Comparison of ENCODE assay signal across 8 cellular contexts in the genomic region with DNA sequence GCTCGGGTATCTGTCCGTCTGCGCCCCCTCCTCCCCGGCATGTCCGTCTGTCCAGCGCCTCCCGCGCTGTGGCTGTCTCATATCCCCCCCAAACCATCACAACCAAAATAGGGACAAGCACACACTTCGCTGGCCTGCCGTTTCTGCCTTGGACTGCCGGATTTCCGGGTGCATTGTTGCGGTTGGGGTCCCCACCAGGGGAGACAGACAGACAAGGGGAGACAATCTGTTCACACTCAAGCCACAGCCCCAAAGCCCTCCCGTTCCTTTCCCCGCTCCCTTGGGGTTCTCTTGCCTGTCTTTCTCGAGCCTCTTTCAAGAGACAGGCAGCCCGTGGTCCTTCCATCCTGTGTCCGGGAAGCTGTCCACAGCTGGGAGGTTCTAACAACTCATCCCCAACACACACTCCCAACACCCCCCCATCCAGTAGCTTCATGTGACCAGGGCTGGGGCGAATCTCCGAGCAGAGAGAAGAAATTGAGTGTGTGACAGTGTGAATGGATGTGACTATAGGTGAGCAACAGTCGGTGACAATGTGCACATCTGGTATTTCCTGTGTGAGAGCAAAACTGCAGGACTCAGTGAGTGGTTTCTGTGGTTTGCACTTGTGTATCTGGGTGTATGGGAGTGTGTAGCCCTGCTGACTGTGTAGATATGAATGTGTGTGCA. TPM values are rescaled to one million over a fixed set of nuclear protein-coding genes. Genes with fewer than 3 reads are reported as not detected.
DNase-seq lines count a peak whose midpoint lies in the region; ATAC-seq, FAIRE-seq and TF ChIP-seq lines count a peak whose summit lies in the region.

No MANE protein-coding gene starts in this region.

- no peak for TF ChIP-seq EP300 in K562 (IDR thresholded peaks at IDR 0.05; ENCODE audit: low read length)

- BruUV-seq in Panc1 (replicated peaks; lab: Mats Ljungman, UMichigan) (TSS peak; percentile 93), K562 (replicated peaks; lab: Mats Ljungman, UMichigan) (no TSS peak)

- TF ChIP-seq CTCF in 22Rv1 (IDR thresholded peaks at IDR 0.05) (no peak), Panc1 (IDR thresholded peaks at IDR 0.05) (no peak), K562 (IDR thresholded peaks at IDR 0.05 in 2 of 3, conservative IDR thresholded peaks at IDR 0.05 in 1 of 3; ENCODE audit: insufficient read depth in 2 of 3, low read depth in 1 of 3, low read length in 3 of 3) (no peak)

- in situ Hi-C loops in Panc1 (cut with HindIII; ENCODE audit: low pct_unique_long_range_greater_than_20kb, low sequenced_read_pairs): no loop called here
- in situ Hi-C loops in K562 (cut with MboI): no loop called here

- H2AFZ ChIP-seq in K562 (ENCODE audit: low read depth, low read length): peak overlapping the region; percentile 81

- no peaks in the 10 kb centered on the region for H3K79me2 ChIP-seq in K562 (ENCODE audit: control insufficient read depth, insufficient read depth, low read length)

- CTCF ChIA-PET in Panc1 (lab: Charles Lee) (no interaction called here), K562 (lab: Yijun Ruan, JAX; ENCODE audit: low intra/inter-chr PET ratio) (no interaction called here)

- DNase-seq in Panc1 (ENCODE audit: low read depth, low spot score) (no peak), K562 (ENCODE audit: extremely low read depth in 1 of 4, low spot score in 3 of 4) (no peak), islet precursor cell (peak; percentile 63), epidermal melanocyte (ENCODE audit: insufficient read length, low spot score) (no peak), GDM1 (lab: John Stamatoyannopoulos, UW) (no peak)
- DNase-seq in stimulated activated CD8-positive, alpha-beta memory T cell treated with anti-CD3 and anti-CD28 coated beads, Interleukin-4, amount 100 ng/mL, for 48 hours: peak; percentile 63

- no peak for TF ChIP-seq POLR2A in K562 (conservative IDR thresholded peaks at IDR 0.05)

- H3K9me3 ChIP-seq in Panc1 (ENCODE audit: control insufficient read depth, insufficient read depth, low read depth, low read length) (no peaks in the 10 kb centered on the region), K562 (replicated peaks; ENCODE audit: control insufficient read depth, insufficient read depth, low read depth, low read length) (no peaks in the 10 kb centered on the region)

- H3K9me1 ChIP-seq in K562 (ENCODE audit: control insufficient read depth, insufficient read depth, low read length): no peaks in the 10 kb centered on the region

- H3K36me3 ChIP-seq in Panc1 (ENCODE audit: control insufficient read depth, insufficient read depth, low read length): no peaks in the 10 kb centered on the region
- H3K36me3 ChIP-seq in K562 (ENCODE audit: control insufficient read depth, insufficient read depth, low read length): no peaks in the 10 kb centered on the region

- peaks cover 22% of the 10 kb centered on the region for H3K4me1 ChIP-seq in Panc1 (ENCODE audit: control insufficient read depth, insufficient read depth, low read length)
- peaks cover 22 to 29% of the 10 kb centered on the region in 2 experiments for H3K4me1 ChIP-seq in K562 (replicated peaks in 1 of 2; ENCODE audit: control insufficient read depth in 2 of 2, insufficient read depth in 2 of 2, low read length in 2 of 2)

- no peak for TF ChIP-seq RAD21 in K562 (CRISPR knock-in tag; conservative IDR thresholded peaks at IDR 0.05 in 1 of 2, IDR thresholded peaks at IDR 0.05 in 1 of 2)

- no peak for FAIRE-seq in K562 (lab: Jason Lieb, UNC)

- peak overlapping the region; percentile 79 for H3K27ac ChIP-seq in 22Rv1
- H3K27ac ChIP-seq in Panc1 (ENCODE audit: low read length): peak overlapping the region; percentile 48
- peak overlapping the region; percentile 52; the same call in 2 of the 3 replicates for H3K27ac ChIP-seq in K562 (ENCODE audit: extremely low read depth, low read depth, low read length)

- intact Hi-C loops in Panc1 (cut with micrococcal nuclease; ENCODE audit: unreplicated experiment): no loop called here
- intact Hi-C loops in K562 (cut with micrococcal nuclease): no loop called here

- POLR2A ChIA-PET in Panc1 (lab: Charles Lee) (interaction anchor here (0.6 to 2.8 kb wide), 2 partner anchors 16 to 26 kb away, joined by 7 to 20 read pairs; no protein-coding TSS in a partner anchor), K562 (lab: Yijun Ruan, JAX) (interaction anchor here (0.6 to 0.7 kb wide), 2 partner anchors 190 to 247 kb away, joined by 3 read pairs; no protein-coding TSS in a partner anchor)

- no peaks in the 10 kb centered on the region for H4K20me1 ChIP-seq in K562 (replicated peaks; ENCODE audit: control insufficient read depth, insufficient read depth, low read length)

- 33% methylated on average over 17 of the region's 21 CpGs for WGBS in K562 (ENCODE audit: insufficient coverage, low coverage, missing lambda C conversion rate)

- H3K27me3 ChIP-seq in Panc1 (ENCODE audit: control insufficient read depth, insufficient read depth, low read length) (no peaks in the 10 kb centered on the region), K562 (ENCODE audit: control insufficient read depth in 2 of 2, insufficient read depth in 2 of 2, low read length in 2 of 2) (no peaks in the 10 kb centered on the region)

- H3K4me3 ChIP-seq in Panc1 (ENCODE audit: low read depth in 2 of 2, low read length in 2 of 2): peak overlapping the region; percentile 59 to 74
- peak overlapping the region; percentile 42 for H3K4me3 ChIP-seq in K562

- peak overlapping the region; percentile 71 for H3K4me2 ChIP-seq in K562 (ENCODE audit: insufficient read depth, low read length)

- ATAC-seq in GM18909 (IDR thresholded peaks at IDR 0.05; ENCODE audit: poor library complexity, unreplicated experiment): peak; percentile 26
- ATAC-seq in Panc1: peak; percentile 17
- peak; percentile 4; the same call in 2 of the 3 replicates for ATAC-seq in K562

- H3K9ac ChIP-seq in K562 (ENCODE audit: insufficient read depth in 1 of 2, low read depth in 2 of 2, low read length in 2 of 2): peak overlapping the region; percentile 62 to 93; a peak in 3 of 4 replicates

RNA-seq across cellular contexts. Expression of gene FOSB, which starts 16.5 kb away (rescaled TPM):
- total RNA-seq in Panc1 (2021; ENCODE audit: unreplicated experiment) (13.4 TPM), K562 (2014; rRNA removed) (1.2 and 1.6 TPM in 2 replicates), K562 (2014; rRNA removed; fragmentation: Illumina TruSeq; extraction: Trizol) (0.73 TPM in 2 replicates), K562 (2015; rRNA removed; fragmentation: Illumina TruSeq; extraction: Trizol) (0.18 and 0.26 TPM in 2 replicates), K562 (2021) (2.4 and 2.7 TPM in 2 replicates)
- polyA plus RNA-seq in Panc1 (2012; ENCODE audit: insufficient read length): 6.1 TPM
- total RNA-seq in K562 (2011; cell fraction: chromatin; rRNA removed; ENCODE audit: low replicate concordance): 2.1 and 8.8 TPM in 2 replicates
- 4.2 and 6.7 TPM in 2 replicates for total RNA-seq in K562 (2011; cell fraction: nucleolus; rRNA removed)
- total RNA-seq in K562 (2011; cell fraction: nucleoplasm; rRNA removed): 3.9 and 4.5 TPM in 2 replicates
- polyA plus RNA-seq in K562 (2011; rRNA removed) (0.25 and 0.27 TPM in 2 replicates), K562 (2014; fragmentation: Illumina TruSeq; extraction: Trizol) (1.2 and 1.4 TPM in 2 replicates), K562 (2014; fragmentation: Nextera tagmentation; extraction: Ambion mirVana) (under 1 TPM; 0.11 to 0.30 TPM), K562 (2014; rRNA removed) (0.93 and 2.9 TPM in 2 replicates)
- 0.32 and 0.52 TPM in 2 replicates for polyA plus RNA-seq in K562 (2011; cell fraction: cytosol; rRNA removed)
- 1.8 and 3.8 TPM in 2 replicates for polyA plus RNA-seq in K562 (2011; cell fraction: nucleus; rRNA removed)
- polyA plus RNA-seq in K562 (2012): 0.76 and 1.3 TPM in 2 replicates
- polyA minus RNA-seq in K562 (2011; rRNA and poly(A)+ RNA removed): 0.54 and 0.77 TPM in 2 replicates
- 0.55 and 0.76 TPM in 2 replicates for polyA minus RNA-seq in K562 (2011; cell fraction: cytosol; rRNA and poly(A)+ RNA removed)
- polyA minus RNA-seq in K562 (2011; cell fraction: nucleus; rRNA and poly(A)+ RNA removed): 2.8 and 3.6 TPM in 2 replicates

RNA-seq across cellular contexts. Expression of gene ERCC1, which starts 27.6 kb away (rescaled TPM):
- 80.3 TPM for total RNA-seq in Panc1 (2021; ENCODE audit: unreplicated experiment)
- polyA plus RNA-seq in Panc1 (2012; ENCODE audit: insufficient read length): 101 TPM
- 39.0 and 101 TPM in 2 replicates for total RNA-seq in K562 (2011; cell fraction: chromatin; rRNA removed; ENCODE audit: low replicate concordance)
- 64.0 and 74.7 TPM in 2 replicates for total RNA-seq in K562 (2011; cell fraction: nucleolus; rRNA removed)
- total RNA-seq in K562 (2011; cell fraction: nucleoplasm; rRNA removed): 56.7 and 74.6 TPM in 2 replicates
- total RNA-seq in K562 (2014; rRNA removed): 87.1 and 89.4 TPM in 2 replicates
- total RNA-seq in K562 (2014; rRNA removed; fragmentation: Illumina TruSeq; extraction: Trizol): 31.1 and 37.7 TPM in 2 replicates
- total RNA-seq in K562 (2015; rRNA removed; fragmentation: Illumina TruSeq; extraction: Trizol): 49.9 and 57.3 TPM in 2 replicates
- 75.1 and 75.5 TPM in 2 replicates for total RNA-seq in K562 (2021)
- 60.0 and 67.5 TPM in 2 replicates for polyA plus RNA-seq in K562 (2011; rRNA removed)
- 85.4 and 165 TPM in 2 replicates for polyA plus RNA-seq in K562 (2011; cell fraction: cytosol; rRNA removed)
- polyA plus RNA-seq in K562 (2011; cell fraction: nucleus; rRNA removed): 90.3 and 164 TPM in 2 replicates
- 61.5 and 139 TPM in 2 replicates for polyA plus RNA-seq in K562 (2012)
- polyA plus RNA-seq in K562 (2014; fragmentation: Illumina TruSeq; extraction: Trizol): 70.3 and 86.8 TPM in 2 replicates
- 10 to 100 TPM in 1 of 2 experiments, 1 to 10 TPM in 1; 9.3 to 17.0 TPM for polyA plus RNA-seq in K562 (2014; fragmentation: Nextera tagmentation; extraction: Ambion mirVana)
- 92.6 and 95.8 TPM in 2 replicates for polyA plus RNA-seq in K562 (2014; rRNA removed)
- polyA minus RNA-seq in K562 (2011; rRNA and poly(A)+ RNA removed): 19.6 and 33.4 TPM in 2 replicates
- polyA minus RNA-seq in K562 (2011; cell fraction: cytosol; rRNA and poly(A)+ RNA removed): 57.8 and 74.6 TPM in 2 replicates
- polyA minus RNA-seq in K562 (2011; cell fraction: nucleus; rRNA and poly(A)+ RNA removed): 37.8 and 41.3 TPM in 2 replicates

RNA-seq across cellular contexts. Expression of gene POLR1G, which starts 44.9 kb away (rescaled TPM):
- 27.8 TPM for total RNA-seq in Panc1 (2021; ENCODE audit: unreplicated experiment)
- polyA plus RNA-seq in Panc1 (2012; ENCODE audit: insufficient read length): 20.6 TPM
- total RNA-seq in K562 (2011; cell fraction: chromatin; rRNA removed; ENCODE audit: low replicate concordance): 7.5 and 14.6 TPM in 2 replicates
- total RNA-seq in K562 (2011; cell fraction: nucleolus; rRNA removed): 11.1 and 14.3 TPM in 2 replicates
- 9.8 and 10.3 TPM in 2 replicates for total RNA-seq in K562 (2011; cell fraction: nucleoplasm; rRNA removed)
- 36.6 and 50.6 TPM in 2 replicates for total RNA-seq in K562 (2014; rRNA removed)
- 19.7 and 22.7 TPM in 2 replicates for total RNA-seq in K562 (2014; rRNA removed; fragmentation: Illumina TruSeq; extraction: Trizol)
- 50.1 and 51.0 TPM in 2 replicates for total RNA-seq in K562 (2015; rRNA removed; fragmentation: Illumina TruSeq; extraction: Trizol)
- 27.4 and 32.1 TPM in 2 replicates for total RNA-seq in K562 (2021)
- polyA plus RNA-seq in K562 (2011; rRNA removed): 8.5 and 9.7 TPM in 2 replicates
- polyA plus RNA-seq in K562 (2011; cell fraction: cytosol; rRNA removed): 11.0 and 17.1 TPM in 2 replicates
- polyA plus RNA-seq in K562 (2011; cell fraction: nucleus; rRNA removed): 3.6 and 6.6 TPM in 2 replicates
- polyA plus RNA-seq in K562 (2012): 5.1 and 14.9 TPM in 2 replicates
- polyA plus RNA-seq in K562 (2014; fragmentation: Illumina TruSeq; extraction: Trizol): 32.6 and 37.4 TPM in 2 replicates
- 1 to 10 TPM; 3.0 to 6.4 TPM for polyA plus RNA-seq in K562 (2014; fragmentation: Nextera tagmentation; extraction: Ambion mirVana)
- polyA plus RNA-seq in K562 (2014; rRNA removed): 29.2 and 31.7 TPM in 2 replicates
- polyA minus RNA-seq in K562 (2011; rRNA and poly(A)+ RNA removed): 4.5 and 4.9 TPM in 2 replicates
- polyA minus RNA-seq in K562 (2011; cell fraction: cytosol; rRNA and poly(A)+ RNA removed): 12.2 and 12.9 TPM in 2 replicates
- polyA minus RNA-seq in K562 (2011; cell fraction: nucleus; rRNA and poly(A)+ RNA removed): 3.0 and 3.8 TPM in 2 replicates

RNA-seq across cellular contexts. Expression of gene RTN2, which starts 45.5 kb away (rescaled TPM):
- total RNA-seq in Panc1 (2021; ENCODE audit: unreplicated experiment) (15.6 TPM), K562 (2014; rRNA removed) (9.3 and 20.1 TPM in 2 replicates), K562 (2014; rRNA removed; fragmentation: Illumina TruSeq; extraction: Trizol) (6.9 and 7.2 TPM in 2 replicates), K562 (2015; rRNA removed; fragmentation: Illumina TruSeq; extraction: Trizol) (7.2 and 8.3 TPM in 2 replicates), K562 (2021) (21.4 and 24.3 TPM in 2 replicates)
- polyA plus RNA-seq in Panc1 (2012; ENCODE audit: insufficient read length): 31.9 TPM
- 9.6 and 30.7 TPM in 2 replicates for total RNA-seq in K562 (2011; cell fraction: chromatin; rRNA removed; ENCODE audit: low replicate concordance)
- total RNA-seq in K562 (2011; cell fraction: nucleolus; rRNA removed): 33.3 and 36.9 TPM in 2 replicates
- 17.6 and 21.3 TPM in 2 replicates for total RNA-seq in K562 (2011; cell fraction: nucleoplasm; rRNA removed)
- polyA plus RNA-seq in K562 (2011; rRNA removed) (14.1 and 23.1 TPM in 2 replicates), K562 (2014; fragmentation: Illumina TruSeq; extraction: Trizol) (18.6 and 23.7 TPM in 2 replicates), K562 (2014; fragmentation: Nextera tagmentation; extraction: Ambion mirVana) (under 1 TPM; 0.53 to 0.69 TPM), K562 (2014; rRNA removed) (12.3 and 18.7 TPM in 2 replicates)
- polyA plus RNA-seq in K562 (2011; cell fraction: cytosol; rRNA removed): 28.2 and 40.0 TPM in 2 replicates
- polyA plus RNA-seq in K562 (2011; cell fraction: nucleus; rRNA removed): 19.8 and 28.9 TPM in 2 replicates
- polyA plus RNA-seq in K562 (2012): 30.4 and 54.3 TPM in 2 replicates
- 7.4 and 8.3 TPM in 2 replicates for polyA minus RNA-seq in K562 (2011; rRNA and poly(A)+ RNA removed)
- 20.7 and 22.8 TPM in 2 replicates for polyA minus RNA-seq in K562 (2011; cell fraction: cytosol; rRNA and poly(A)+ RNA removed)
- polyA minus RNA-seq in K562 (2011; cell fraction: nucleus; rRNA and poly(A)+ RNA removed): 9.0 and 16.4 TPM in 2 replicates

RNA-seq across cellular contexts. Expression of gene PPP1R13L, which starts 46.4 kb away (rescaled TPM):
- total RNA-seq in Panc1 (2021; ENCODE audit: unreplicated experiment): 39.1 TPM
- 62.4 TPM for polyA plus RNA-seq in Panc1 (2012; ENCODE audit: insufficient read length)
- 13.7 and 25.0 TPM in 2 replicates for total RNA-seq in K562 (2011; cell fraction: chromatin; rRNA removed; ENCODE audit: low replicate concordance)
- total RNA-seq in K562 (2011; cell fraction: nucleolus; rRNA removed): 14.5 and 17.6 TPM in 2 replicates
- 15.8 and 21.6 TPM in 2 replicates for total RNA-seq in K562 (2011; cell fraction: nucleoplasm; rRNA removed)
- total RNA-seq in K562 (2014; rRNA removed): 2.3 TPM in 2 replicates
- total RNA-seq in K562 (2014; rRNA removed; fragmentation: Illumina TruSeq; extraction: Trizol): 0.84 and 1.0 TPM in 2 replicates
- total RNA-seq in K562 (2015; rRNA removed; fragmentation: Illumina TruSeq; extraction: Trizol): 0.83 and 0.94 TPM in 2 replicates
- total RNA-seq in K562 (2021): 4.5 and 6.7 TPM in 2 replicates
- polyA plus RNA-seq in K562 (2011; rRNA removed): 2.0 and 6.6 TPM in 2 replicates
- 2.6 and 3.5 TPM in 2 replicates for polyA plus RNA-seq in K562 (2011; cell fraction: cytosol; rRNA removed)
- 16.5 and 21.1 TPM in 2 replicates for polyA plus RNA-seq in K562 (2011; cell fraction: nucleus; rRNA removed)
- 7.4 and 23.3 TPM in 2 replicates for polyA plus RNA-seq in K562 (2012)
- polyA plus RNA-seq in K562 (2014; fragmentation: Illumina TruSeq; extraction: Trizol): 2.7 and 3.6 TPM in 2 replicates
- under 1 TPM; 0.32 to 0.82 TPM for polyA plus RNA-seq in K562 (2014; fragmentation: Nextera tagmentation; extraction: Ambion mirVana)
- 1.7 and 3.7 TPM in 2 replicates for polyA plus RNA-seq in K562 (2014; rRNA removed)
- 1.6 and 2.6 TPM in 2 replicates for polyA minus RNA-seq in K562 (2011; rRNA and poly(A)+ RNA removed)
- 2.4 and 7.6 TPM in 2 replicates for polyA minus RNA-seq in K562 (2011; cell fraction: cytosol; rRNA and poly(A)+ RNA removed)
- polyA minus RNA-seq in K562 (2011; cell fraction: nucleus; rRNA and poly(A)+ RNA removed): 3.1 and 6.1 TPM in 2 replicates

Comparison
In these comparisons a context has a peak if more than half of its experiments do, and no peak if none do; other contexts are left out.
1. DNase-seq: peak in islet precursor cell (single experiment) and stimulated activated CD8-positive, alpha-beta memory T cell treated with anti-CD3 and anti-CD28 coated beads, Interleukin-4, amount 100 ng/mL, for 48 hours (single experiment); none in Panc1 (single experiment), K562 (0 of 4), epidermal melanocyte (single experiment) and GDM1 (single experiment).
2. Peak in every context shown above with its lines, with median percentiles within 50 percentile points of each other: H3K27ac ChIP-seq and ATAC-seq.